ENCODE assay signal across 6 cellular contexts in the genomic region with DNA sequence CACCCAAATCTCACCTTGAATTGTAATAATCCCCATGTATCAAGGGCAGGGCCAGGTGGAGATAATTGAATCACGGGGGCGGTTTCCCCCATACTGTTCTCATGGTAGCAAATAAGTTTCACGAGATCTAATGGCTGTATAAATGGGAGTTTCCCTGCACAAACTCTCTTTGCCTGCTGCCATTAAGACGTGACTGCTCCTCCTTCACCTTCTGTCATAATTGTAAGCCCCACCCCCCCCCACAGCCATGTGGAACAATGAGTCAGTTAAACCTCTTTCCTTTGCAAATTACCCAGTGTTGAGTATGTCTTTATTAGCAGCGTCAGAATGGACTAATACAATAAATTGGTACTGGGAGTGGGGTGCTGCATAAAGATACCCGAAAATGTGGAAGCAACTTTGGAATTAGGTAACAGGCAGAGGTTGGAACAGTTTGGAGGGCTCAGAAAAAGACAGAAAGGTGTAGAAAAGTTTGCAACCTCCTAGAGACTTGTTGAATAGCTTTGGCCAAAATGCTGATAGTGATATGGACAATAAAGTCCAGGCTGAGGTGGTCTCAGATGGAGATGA. TPM values are rescaled to one million over a fixed set of nuclear protein-coding genes. Genes with fewer than 3 reads are reported as not detected.
"Had no signal": no experiment of that assay in that cellular context is flagged by ENCODE, and none has a peak within 500 bp of the region (broad histone marks: within the 10 kb centered on the region; RNA-seq: fewer than 3 reads in every experiment).

No MANE protein-coding gene starts in this region.

RNA-seq across cellular contexts. Expression of a gene that starts 54.2 kb away (rescaled TPM):
- total RNA-seq: natural killer cell, occipital lobe, progenitor cell of endocrine pancreas, psoas muscle, suprapubic skin, transverse colon had no signal
